In the genomic region with DNA sequence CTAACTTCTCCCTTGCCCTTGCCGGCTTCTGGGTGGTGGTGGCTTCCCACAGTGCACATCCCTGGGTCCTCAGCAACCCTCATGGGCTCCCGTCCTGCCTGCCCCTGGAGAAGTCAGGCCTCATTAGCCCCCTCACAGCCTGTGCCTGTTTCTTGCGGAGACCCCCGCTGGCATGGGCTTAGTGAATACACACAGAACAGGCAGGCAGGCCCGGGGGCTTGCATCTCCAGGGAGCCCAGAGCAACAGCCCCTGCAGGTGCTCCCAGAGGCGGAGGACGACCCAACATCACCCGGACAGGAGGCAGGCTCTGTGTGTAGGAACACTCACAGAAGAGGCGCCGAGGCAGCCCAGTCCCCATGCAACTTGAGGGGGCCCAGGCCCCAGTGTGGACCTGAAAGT, we compare ENCODE assay signal across 1 cellular context.
TF ChIP-seq lines count a peak whose summit lies in the region.

No MANE protein-coding gene starts in this region.

TF ChIP-seq in HepG2, 621 proteins besides CTCF, POLR2A, EP300 and RAD21 (continued from another document):
- TF ChIP-seq, protein P1, sequence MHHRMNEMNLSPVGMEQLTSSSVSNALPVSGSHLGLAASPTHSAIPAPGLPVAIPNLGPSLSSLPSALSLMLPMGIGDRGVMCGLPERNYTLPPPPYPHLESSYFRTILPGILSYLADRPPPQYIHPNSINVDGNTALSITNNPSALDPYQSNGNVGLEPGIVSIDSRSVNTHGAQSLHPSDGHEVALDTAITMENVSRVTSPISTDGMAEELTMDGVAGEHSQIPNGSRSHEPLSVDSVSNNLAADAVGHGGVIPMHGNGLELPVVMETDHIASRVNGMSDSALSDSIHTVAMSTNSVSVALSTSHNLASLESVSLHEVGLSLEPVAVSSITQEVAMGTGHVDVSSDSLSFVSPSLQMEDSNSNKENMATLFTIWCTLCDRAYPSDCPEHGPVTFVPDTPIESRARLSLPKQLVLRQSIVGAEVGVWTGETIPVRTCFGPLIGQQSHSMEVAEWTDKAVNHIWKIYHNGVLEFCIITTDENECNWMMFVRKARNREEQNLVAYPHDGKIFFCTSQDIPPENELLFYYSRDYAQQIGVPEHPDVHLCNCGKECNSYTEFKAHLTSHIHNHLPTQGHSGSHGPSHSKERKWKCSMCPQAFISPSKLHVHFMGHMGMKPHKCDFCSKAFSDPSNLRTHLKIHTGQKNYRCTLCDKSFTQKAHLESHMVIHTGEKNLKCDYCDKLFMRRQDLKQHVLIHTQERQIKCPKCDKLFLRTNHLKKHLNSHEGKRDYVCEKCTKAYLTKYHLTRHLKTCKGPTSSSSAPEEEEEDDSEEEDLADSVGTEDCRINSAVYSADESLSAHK (CRISPR knock-in tag; IDR thresholded peaks at IDR 0.05; ENCODE audit: borderline replicate concordance) = no peak
- TF ChIP-seq, protein P2, sequence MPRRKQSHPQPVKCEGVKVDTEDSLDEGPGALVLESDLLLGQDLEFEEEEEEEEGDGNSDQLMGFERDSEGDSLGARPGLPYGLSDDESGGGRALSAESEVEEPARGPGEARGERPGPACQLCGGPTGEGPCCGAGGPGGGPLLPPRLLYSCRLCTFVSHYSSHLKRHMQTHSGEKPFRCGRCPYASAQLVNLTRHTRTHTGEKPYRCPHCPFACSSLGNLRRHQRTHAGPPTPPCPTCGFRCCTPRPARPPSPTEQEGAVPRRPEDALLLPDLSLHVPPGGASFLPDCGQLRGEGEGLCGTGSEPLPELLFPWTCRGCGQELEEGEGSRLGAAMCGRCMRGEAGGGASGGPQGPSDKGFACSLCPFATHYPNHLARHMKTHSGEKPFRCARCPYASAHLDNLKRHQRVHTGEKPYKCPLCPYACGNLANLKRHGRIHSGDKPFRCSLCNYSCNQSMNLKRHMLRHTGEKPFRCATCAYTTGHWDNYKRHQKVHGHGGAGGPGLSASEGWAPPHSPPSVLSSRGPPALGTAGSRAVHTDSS (CRISPR knock-in tag; conservative IDR thresholded peaks at IDR 0.05) = no peak
- TF ChIP-seq ZFYVE20 (CRISPR knock-in tag; IDR thresholded peaks at IDR 0.05; ENCODE audit: borderline replicate concordance, low read depth) (no peak), CBFB (CRISPR knock-in tag; IDR thresholded peaks at IDR 0.05) (no peak), KLF13 (CRISPR knock-in tag; IDR thresholded peaks at IDR 0.05) (no peak), ZNF484 (CRISPR knock-in tag; IDR thresholded peaks at IDR 0.05; ENCODE audit: borderline replicate concordance, low read depth) (no peak)
- TF ChIP-seq, protein P3, sequence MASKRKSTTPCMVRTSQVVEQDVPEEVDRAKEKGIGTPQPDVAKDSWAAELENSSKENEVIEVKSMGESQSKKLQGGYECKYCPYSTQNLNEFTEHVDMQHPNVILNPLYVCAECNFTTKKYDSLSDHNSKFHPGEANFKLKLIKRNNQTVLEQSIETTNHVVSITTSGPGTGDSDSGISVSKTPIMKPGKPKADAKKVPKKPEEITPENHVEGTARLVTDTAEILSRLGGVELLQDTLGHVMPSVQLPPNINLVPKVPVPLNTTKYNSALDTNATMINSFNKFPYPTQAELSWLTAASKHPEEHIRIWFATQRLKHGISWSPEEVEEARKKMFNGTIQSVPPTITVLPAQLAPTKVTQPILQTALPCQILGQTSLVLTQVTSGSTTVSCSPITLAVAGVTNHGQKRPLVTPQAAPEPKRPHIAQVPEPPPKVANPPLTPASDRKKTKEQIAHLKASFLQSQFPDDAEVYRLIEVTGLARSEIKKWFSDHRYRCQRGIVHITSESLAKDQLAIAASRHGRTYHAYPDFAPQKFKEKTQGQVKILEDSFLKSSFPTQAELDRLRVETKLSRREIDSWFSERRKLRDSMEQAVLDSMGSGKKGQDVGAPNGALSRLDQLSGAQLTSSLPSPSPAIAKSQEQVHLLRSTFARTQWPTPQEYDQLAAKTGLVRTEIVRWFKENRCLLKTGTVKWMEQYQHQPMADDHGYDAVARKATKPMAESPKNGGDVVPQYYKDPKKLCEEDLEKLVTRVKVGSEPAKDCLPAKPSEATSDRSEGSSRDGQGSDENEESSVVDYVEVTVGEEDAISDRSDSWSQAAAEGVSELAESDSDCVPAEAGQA (IDR thresholded peaks at IDR 0.05; ENCODE audit: low read depth) = no peak
- TF ChIP-seq, protein P3 (CRISPR knock-in tag; IDR thresholded peaks at IDR 0.05; ENCODE audit: borderline replicate concordance) = no peak
